In the genomic region with DNA sequence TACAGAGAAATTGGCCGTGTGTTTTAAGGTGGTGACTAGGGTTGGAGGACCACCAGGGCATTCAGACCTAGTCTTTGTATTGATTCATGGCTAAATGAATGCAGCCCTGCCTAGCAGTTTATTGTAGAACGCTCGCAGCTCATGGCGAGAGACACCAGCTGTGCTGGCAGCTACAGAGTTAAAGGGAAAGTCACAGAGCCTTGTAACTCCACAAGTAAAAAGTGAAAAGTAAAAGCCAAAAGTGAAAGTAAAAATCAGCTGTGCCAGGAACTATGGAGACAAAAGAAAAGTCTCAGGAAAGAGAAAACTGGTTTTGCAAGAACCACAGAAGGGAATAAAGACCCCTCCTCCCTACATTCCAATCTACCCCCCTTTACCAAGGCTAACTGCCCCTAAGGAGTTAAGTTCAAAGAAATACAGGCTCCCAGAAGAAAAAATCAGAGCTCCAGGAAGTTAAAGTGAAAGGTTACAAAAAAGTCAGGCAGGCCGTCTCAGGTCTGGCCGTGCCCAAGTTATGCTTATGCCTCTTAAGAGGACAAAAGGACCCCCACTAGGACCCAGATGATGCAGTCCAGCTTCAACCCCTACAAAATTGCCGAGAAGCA, we compare ENCODE assay signal across 7 cellular contexts. TPM values are rescaled to one million over a fixed set of nuclear protein-coding genes. Genes with fewer than 3 reads are reported as not detected.
DNase-seq lines count a peak whose midpoint lies in the region; ATAC-seq and TF ChIP-seq lines count a peak whose summit lies in the region.

No MANE protein-coding gene starts in this region.

- H3K9me3 Mint-ChIP-seq in immature natural killer cell: no peaks in the 10 kb centered on the region

- H3K4me3 ChIP-seq in body of pancreas: peak overlapping the region; percentile 12 to 65

- H3K4me1 ChIP-seq in body of pancreas: peaks cover 18% of the 10 kb centered on the region

- no peak overlapping the region for H3K27ac Mint-ChIP-seq in immature natural killer cell

- peaks cover 0 to 2% (median 0%) of the 10 kb centered on the region in 3 donors for H3K27me3 Mint-ChIP-seq in immature natural killer cell (ENCODE audit: low read depth in 3 of 3)

- ATAC-seq in body of pancreas (peak; percentile 80), GM19035 (IDR thresholded peaks at IDR 0.05; ENCODE audit: unreplicated experiment) (no peak)

- intact Hi-C loops in body of pancreas (cut with DNase I): no loop called here

- TF ChIP-seq CTCF in body of pancreas (IDR thresholded peaks at IDR 0.05): no peak

- H3K36me3 ChIP-seq in body of pancreas (replicated peaks in 1 of 2; ENCODE audit: insufficient read depth in 1 of 2, low read depth in 2 of 2): no peaks in the 10 kb centered on the region

- no peaks in the 10 kb centered on the region for H3K27me3 ChIP-seq in body of pancreas

- WGBS in body of pancreas, 2 donors: 0 to 1% methylated on average over 7 of the region's 7 CpGs

- H3K27ac ChIP-seq in body of pancreas: peak overlapping the region in 3 of 4 donors; percentile 85 to 87 (median 87)

- DNase-seq in GM03348 (ENCODE audit: low spot score) (peak; percentile 27), LHCN-M2 (ENCODE audit: low read depth) (peak; percentile 83), body of pancreas (peak; percentile 33 to 60 (median 48)), immature natural killer cell (peak; percentile 46 to 50 (median 49)), SHP77 (lab: John Stamatoyannopoulos, UW) (no peak)
- peak; percentile 31 for DNase-seq in stimulated activated CD8-positive, alpha-beta memory T cell treated with anti-CD3 and anti-CD28 coated beads, Interleukin-4, amount 100 ng/mL, for 48 hours

- no peak overlapping the region for H3K4me3 Mint-ChIP-seq in immature natural killer cell

- H3K4me1 Mint-ChIP-seq in immature natural killer cell: no peaks in the 10 kb centered on the region

- TF ChIP-seq POLR2A in body of pancreas (IDR thresholded peaks at IDR 0.05): no peak

- peaks cover 0 to 4% (median 0%) of the 10 kb centered on the region in 3 donors for H3K36me3 Mint-ChIP-seq in immature natural killer cell

- no peaks in the 10 kb centered on the region for H3K9me3 ChIP-seq in body of pancreas

RNA-seq across cellular contexts. Expression of a gene that starts 46.4 kb away (rescaled TPM):
- total RNA-seq in LHCN-M2 (2014; rRNA removed) (20.8 and 21.8 TPM in 2 replicates), body of pancreas (10 to 100 TPM; 10.4 to 31.3 TPM)
- 2.9 TPM for polyA plus RNA-seq in LHCN-M2 (2012)
- 1 to 10 TPM; 3.3 to 7.2 (median 5.6) TPM for polyA plus RNA-seq in immature natural killer cell

RNA-seq across cellular contexts. Expression of a gene that starts 47.0 kb away (rescaled TPM):
- 0.11 TPM in 1 of 2 replicates, not detected in the other for total RNA-seq in LHCN-M2 (2014; rRNA removed)
- 0.09 TPM for polyA plus RNA-seq in LHCN-M2 (2012)
- total RNA-seq in body of pancreas: not detected
- polyA plus RNA-seq in immature natural killer cell: under 1 TPM in 1 of 3 donors, not detected in 2; 0.39 TPM

RNA-seq across cellular contexts. Expression of a gene that starts 54.9 kb away (rescaled TPM):
- total RNA-seq in LHCN-M2 (2014; rRNA removed): 114 and 118 TPM in 2 replicates
- 97.4 TPM for polyA plus RNA-seq in LHCN-M2 (2012)
- total RNA-seq in body of pancreas: 100 to 1,000 TPM; 108 to 127 TPM
- polyA plus RNA-seq in immature natural killer cell: 10 to 100 TPM; 72.3 to 96.8 (median 74.9) TPM

RNA-seq across cellular contexts. Expression of a gene that starts 55.2 kb away (rescaled TPM):
- total RNA-seq in LHCN-M2 (2014; rRNA removed) (122 and 127 TPM in 2 replicates), body of pancreas (100 to 1,000 TPM in 1 of 2 donors, 10 to 100 TPM in 1; 98.3 to 110 TPM)
- polyA plus RNA-seq in LHCN-M2 (2012): 120 TPM
- 100 to 1,000 TPM in 2 of 3 donors, 10 to 100 TPM in 1; 94.4 to 132 (median 118) TPM for polyA plus RNA-seq in immature natural killer cell

Comparison
In these comparisons a context has a peak if more than half of its experiments do, and no peak if none do; other contexts are left out.
1. DNase-seq: peak in GM03348 (single experiment), LHCN-M2 (single experiment), body of pancreas (4 of 4), immature natural killer cell (3 of 3) and stimulated activated CD8-positive, alpha-beta memory T cell treated with anti-CD3 and anti-CD28 coated beads, Interleukin-4, amount 100 ng/mL, for 48 hours (single experiment); none in SHP77 (0 of 2).